In genomic region chr16:74852500-74852875, GRCh38 we compare ENCODE assay signal across 17 cellular contexts.
"Had no signal": no experiment of that assay in that cellular context is flagged by ENCODE, and none has a peak within 500 bp of the region (broad histone marks: within the 10 kb centered on the region; RNA-seq: fewer than 3 reads in every experiment).

No MANE protein-coding gene starts in this region.

- DNase-seq: effector CD4-positive, alpha-beta T cell; endodermal cell; erythroblast; foreskin keratinocyte; immature natural killer cell; left ventricle myocardium superior; mesendoderm; natural killer cell; sigmoid colon; stimulated activated CD4-positive, alpha-beta T cell treated with anti-CD3 and anti-CD28 coated beads, Interleukin-12 subunit alpha, Interleukin-12 subunit beta, amount 100 ng/mL, for 4 hours; stimulated activated naive CD4-positive, alpha-beta T cell had no signal

- H3K36me3 ChIP-seq: sigmoid colon had no signal

- H3K27me3 ChIP-seq: foreskin keratinocyte, sigmoid colon had no signal

- H3K27ac ChIP-seq: coronary artery, foreskin keratinocyte, sigmoid colon, skin epidermis had no signal

- H3K4me3 ChIP-seq: coronary artery, lung, sigmoid colon, skin epidermis had no signal

- H3K9me3 ChIP-seq: sigmoid colon had no signal

- FAIRE-seq: endothelial cell of umbilical vein, keratinocyte, urothelium cell line had no signal

- ATAC-seq: foreskin keratinocyte, left ventricle myocardium superior, natural killer cell had no signal

- H3K4me1 ChIP-seq: foreskin keratinocyte, sigmoid colon had no signal
